1 cellular context compared by ENCODE assay signal in the genomic region with DNA sequence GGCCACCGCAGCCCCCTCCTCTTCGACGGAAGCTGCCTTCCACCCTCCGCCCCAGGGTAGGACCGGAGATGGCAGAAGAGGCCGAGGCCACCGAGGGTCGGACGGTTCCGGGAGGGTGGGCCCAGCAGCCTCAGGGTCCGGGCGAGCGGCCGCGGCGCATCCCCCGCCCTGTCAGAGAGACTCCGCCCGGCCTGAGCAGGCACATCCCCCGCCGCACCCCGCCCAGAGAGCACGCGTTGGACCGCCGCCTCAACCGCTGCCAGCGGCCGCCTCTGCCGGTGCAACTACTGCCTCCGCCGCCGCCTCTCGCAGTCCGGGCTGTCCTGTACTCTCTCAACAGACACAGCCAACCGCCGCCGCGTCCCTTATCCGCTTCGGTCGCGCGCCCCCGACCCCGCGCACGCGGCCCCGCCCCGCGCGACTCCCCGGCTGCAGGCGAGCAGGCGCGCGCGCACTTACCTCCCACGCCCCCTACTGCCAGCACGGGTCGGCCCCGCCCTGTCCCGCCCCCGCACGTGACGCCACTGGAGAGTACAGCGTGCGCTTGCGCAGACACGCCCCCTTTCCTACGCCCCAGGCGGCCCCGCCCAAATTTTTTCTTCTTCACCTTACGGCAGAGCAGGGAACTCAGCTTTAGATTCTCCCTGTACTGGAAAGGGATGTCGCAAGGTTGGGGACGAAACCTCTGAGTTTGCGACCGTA.
TF ChIP-seq lines count a peak whose summit lies in the region.

TSS of gene MYO9A (minus strand) at position 453 of the 702 bp plus-strand sequence. CDS start 71,587 bp downstream, outside the sequence.

TF ChIP-seq in HepG2, 621 proteins besides CTCF, POLR2A, EP300 and RAD21 (continued from another document and continues in another):
- no peak for TF ChIP-seq ZNF276 (CRISPR knock-in tag; IDR thresholded peaks at IDR 0.05; ENCODE audit: low read depth)
- TF ChIP-seq, protein P1, sequence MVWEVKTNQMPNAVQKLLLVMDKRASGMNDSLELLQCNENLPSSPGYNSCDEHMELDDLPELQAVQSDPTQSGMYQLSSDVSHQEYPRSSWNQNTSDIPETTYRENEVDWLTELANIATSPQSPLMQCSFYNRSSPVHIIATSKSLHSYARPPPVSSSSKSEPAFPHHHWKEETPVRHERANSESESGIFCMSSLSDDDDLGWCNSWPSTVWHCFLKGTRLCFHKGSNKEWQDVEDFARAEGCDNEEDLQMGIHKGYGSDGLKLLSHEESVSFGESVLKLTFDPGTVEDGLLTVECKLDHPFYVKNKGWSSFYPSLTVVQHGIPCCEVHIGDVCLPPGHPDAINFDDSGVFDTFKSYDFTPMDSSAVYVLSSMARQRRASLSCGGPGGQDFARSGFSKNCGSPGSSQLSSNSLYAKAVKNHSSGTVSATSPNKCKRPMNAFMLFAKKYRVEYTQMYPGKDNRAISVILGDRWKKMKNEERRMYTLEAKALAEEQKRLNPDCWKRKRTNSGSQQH (CRISPR knock-in tag; IDR thresholded peaks at IDR 0.05; ENCODE audit: low read depth) = 0 out of 2 replicates have a peak, but pooled peaks have one; percentile 56
- TF ChIP-seq, protein P2, sequence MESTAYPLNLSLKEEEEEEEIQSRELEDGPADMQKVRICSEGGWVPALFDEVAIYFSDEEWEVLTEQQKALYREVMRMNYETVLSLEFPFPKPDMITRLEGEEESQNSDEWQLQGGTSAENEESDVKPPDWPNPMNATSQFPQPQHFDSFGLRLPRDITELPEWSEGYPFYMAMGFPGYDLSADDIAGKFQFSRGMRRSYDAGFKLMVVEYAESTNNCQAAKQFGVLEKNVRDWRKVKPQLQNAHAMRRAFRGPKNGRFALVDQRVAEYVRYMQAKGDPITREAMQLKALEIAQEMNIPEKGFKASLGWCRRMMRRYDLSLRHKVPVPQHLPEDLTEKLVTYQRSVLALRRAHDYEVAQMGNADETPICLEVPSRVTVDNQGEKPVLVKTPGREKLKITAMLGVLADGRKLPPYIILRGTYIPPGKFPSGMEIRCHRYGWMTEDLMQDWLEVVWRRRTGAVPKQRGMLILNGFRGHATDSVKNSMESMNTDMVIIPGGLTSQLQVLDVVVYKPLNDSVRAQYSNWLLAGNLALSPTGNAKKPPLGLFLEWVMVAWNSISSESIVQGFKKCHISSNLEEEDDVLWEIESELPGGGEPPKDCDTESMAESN (CRISPR knock-in tag; conservative IDR thresholded peaks at IDR 0.05) = peak; percentile 35; the same call in 1 of the 2 replicates
- TF ChIP-seq TCF12 (IDR thresholded peaks at IDR 0.05) = no peak
- peak; percentile 39; the same call in 1 of the 2 replicates for TF ChIP-seq TCF12 (CRISPR knock-in tag; IDR thresholded peaks at IDR 0.05)
- TF ChIP-seq, protein P3, sequence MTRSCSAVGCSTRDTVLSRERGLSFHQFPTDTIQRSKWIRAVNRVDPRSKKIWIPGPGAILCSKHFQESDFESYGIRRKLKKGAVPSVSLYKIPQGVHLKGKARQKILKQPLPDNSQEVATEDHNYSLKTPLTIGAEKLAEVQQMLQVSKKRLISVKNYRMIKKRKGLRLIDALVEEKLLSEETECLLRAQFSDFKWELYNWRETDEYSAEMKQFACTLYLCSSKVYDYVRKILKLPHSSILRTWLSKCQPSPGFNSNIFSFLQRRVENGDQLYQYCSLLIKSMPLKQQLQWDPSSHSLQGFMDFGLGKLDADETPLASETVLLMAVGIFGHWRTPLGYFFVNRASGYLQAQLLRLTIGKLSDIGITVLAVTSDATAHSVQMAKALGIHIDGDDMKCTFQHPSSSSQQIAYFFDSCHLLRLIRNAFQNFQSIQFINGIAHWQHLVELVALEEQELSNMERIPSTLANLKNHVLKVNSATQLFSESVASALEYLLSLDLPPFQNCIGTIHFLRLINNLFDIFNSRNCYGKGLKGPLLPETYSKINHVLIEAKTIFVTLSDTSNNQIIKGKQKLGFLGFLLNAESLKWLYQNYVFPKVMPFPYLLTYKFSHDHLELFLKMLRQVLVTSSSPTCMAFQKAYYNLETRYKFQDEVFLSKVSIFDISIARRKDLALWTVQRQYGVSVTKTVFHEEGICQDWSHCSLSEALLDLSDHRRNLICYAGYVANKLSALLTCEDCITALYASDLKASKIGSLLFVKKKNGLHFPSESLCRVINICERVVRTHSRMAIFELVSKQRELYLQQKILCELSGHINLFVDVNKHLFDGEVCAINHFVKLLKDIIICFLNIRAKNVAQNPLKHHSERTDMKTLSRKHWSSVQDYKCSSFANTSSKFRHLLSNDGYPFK (CRISPR knock-in tag; IDR thresholded peaks at IDR 0.05; ENCODE audit: borderline replicate concordance) = no peak
- TF ChIP-seq ZNF124 (CRISPR knock-in tag; IDR thresholded peaks at IDR 0.05) = 0 out of 2 replicates have a peak, but pooled peaks have one; percentile 24
- no peak for TF ChIP-seq ZFP91 (CRISPR knock-in tag; IDR thresholded peaks at IDR 0.05; ENCODE audit: borderline replicate concordance)
- no peak; the same call in 1 of the 2 replicates for TF ChIP-seq EED (CRISPR knock-in tag; IDR thresholded peaks at IDR 0.05)
- no peak for TF ChIP-seq HNF4A (CRISPR knock-in tag; IDR thresholded peaks at IDR 0.05)
- no peak for TF ChIP-seq GATA4 (IDR thresholded peaks at IDR 0.05; ENCODE audit: borderline replicate concordance, low read depth)
- TF ChIP-seq ZNF569 (CRISPR knock-in tag; IDR thresholded peaks at IDR 0.05; ENCODE audit: borderline replicate concordance) = no peak
- no peak for TF ChIP-seq FOSL1 (CRISPR knock-in tag; IDR thresholded peaks at IDR 0.05; ENCODE audit: borderline replicate concordance)
- no peak for TF ChIP-seq SATB2 (CRISPR knock-in tag; IDR thresholded peaks at IDR 0.05)
- TF ChIP-seq E2F1 (CRISPR knock-in tag; IDR thresholded peaks at IDR 0.05) = 0 out of 2 replicates have a peak, but pooled peaks have one; percentile 42
- TF ChIP-seq, protein P4, sequence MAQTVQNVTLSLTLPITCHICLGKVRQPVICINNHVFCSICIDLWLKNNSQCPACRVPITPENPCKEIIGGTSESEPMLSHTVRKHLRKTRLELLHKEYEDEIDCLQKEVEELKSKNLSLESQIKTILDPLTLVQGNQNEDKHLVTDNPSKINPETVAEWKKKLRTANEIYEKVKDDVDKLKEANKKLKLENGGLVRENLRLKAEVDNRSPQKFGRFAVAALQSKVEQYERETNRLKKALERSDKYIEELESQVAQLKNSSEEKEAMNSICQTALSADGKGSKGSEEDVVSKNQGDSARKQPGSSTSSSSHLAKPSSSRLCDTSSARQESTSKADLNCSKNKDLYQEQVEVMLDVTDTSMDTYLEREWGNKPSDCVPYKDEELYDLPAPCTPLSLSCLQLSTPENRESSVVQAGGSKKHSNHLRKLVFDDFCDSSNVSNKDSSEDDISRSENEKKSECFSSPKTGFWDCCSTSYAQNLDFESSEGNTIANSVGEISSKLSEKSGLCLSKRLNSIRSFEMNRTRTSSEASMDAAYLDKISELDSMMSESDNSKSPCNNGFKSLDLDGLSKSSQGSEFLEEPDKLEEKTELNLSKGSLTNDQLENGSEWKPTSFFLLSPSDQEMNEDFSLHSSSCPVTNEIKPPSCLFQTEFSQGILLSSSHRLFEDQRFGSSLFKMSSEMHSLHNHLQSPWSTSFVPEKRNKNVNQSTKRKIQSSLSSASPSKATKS (CRISPR knock-in tag; IDR thresholded peaks at IDR 0.05) = no peak
- no peak for TF ChIP-seq PHB2 (IDR thresholded peaks at IDR 0.05; ENCODE audit: partially characterized antibody)
- no peak for TF ChIP-seq MYNN (CRISPR knock-in tag; IDR thresholded peaks at IDR 0.05; ENCODE audit: low read depth)
- no peak for TF ChIP-seq SOX6 (IDR thresholded peaks at IDR 0.05)
- peak; percentile 2; the same call in 1 of the 2 replicates for TF ChIP-seq SOX6 (CRISPR knock-in tag; IDR thresholded peaks at IDR 0.05)
- no peak for TF ChIP-seq SMARCC2 (IDR thresholded peaks at IDR 0.05)
- no peak; the same call in 1 of the 2 replicates for TF ChIP-seq SRY (CRISPR knock-in tag; IDR thresholded peaks at IDR 0.05)
- TF ChIP-seq ZNF850 (CRISPR knock-in tag; conservative IDR thresholded peaks at IDR 0.05) = 0 out of 2 replicates have a peak, but pooled peaks have one; percentile 45
- TF ChIP-seq, protein P5, sequence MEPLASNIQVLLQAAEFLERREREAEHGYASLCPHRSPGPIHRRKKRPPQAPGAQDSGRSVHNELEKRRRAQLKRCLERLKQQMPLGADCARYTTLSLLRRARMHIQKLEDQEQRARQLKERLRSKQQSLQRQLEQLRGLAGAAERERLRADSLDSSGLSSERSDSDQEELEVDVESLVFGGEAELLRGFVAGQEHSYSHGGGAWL (CRISPR knock-in tag; IDR thresholded peaks at IDR 0.05) = no peak; the same call in none of the 2 replicates
- peak; percentile 76; the same call in 1 of the 2 replicates for TF ChIP-seq SMAD1 (CRISPR knock-in tag; IDR thresholded peaks at IDR 0.05; ENCODE audit: borderline replicate concordance, low read depth)
- no peak for TF ChIP-seq ZNF775 (CRISPR knock-in tag; IDR thresholded peaks at IDR 0.05; ENCODE audit: borderline replicate concordance)
- no peak; the same call in 1 of the 2 replicates for TF ChIP-seq PAX8 (CRISPR knock-in tag; IDR thresholded peaks at IDR 0.05; ENCODE audit: borderline replicate concordance)
- TF ChIP-seq, protein P6, sequence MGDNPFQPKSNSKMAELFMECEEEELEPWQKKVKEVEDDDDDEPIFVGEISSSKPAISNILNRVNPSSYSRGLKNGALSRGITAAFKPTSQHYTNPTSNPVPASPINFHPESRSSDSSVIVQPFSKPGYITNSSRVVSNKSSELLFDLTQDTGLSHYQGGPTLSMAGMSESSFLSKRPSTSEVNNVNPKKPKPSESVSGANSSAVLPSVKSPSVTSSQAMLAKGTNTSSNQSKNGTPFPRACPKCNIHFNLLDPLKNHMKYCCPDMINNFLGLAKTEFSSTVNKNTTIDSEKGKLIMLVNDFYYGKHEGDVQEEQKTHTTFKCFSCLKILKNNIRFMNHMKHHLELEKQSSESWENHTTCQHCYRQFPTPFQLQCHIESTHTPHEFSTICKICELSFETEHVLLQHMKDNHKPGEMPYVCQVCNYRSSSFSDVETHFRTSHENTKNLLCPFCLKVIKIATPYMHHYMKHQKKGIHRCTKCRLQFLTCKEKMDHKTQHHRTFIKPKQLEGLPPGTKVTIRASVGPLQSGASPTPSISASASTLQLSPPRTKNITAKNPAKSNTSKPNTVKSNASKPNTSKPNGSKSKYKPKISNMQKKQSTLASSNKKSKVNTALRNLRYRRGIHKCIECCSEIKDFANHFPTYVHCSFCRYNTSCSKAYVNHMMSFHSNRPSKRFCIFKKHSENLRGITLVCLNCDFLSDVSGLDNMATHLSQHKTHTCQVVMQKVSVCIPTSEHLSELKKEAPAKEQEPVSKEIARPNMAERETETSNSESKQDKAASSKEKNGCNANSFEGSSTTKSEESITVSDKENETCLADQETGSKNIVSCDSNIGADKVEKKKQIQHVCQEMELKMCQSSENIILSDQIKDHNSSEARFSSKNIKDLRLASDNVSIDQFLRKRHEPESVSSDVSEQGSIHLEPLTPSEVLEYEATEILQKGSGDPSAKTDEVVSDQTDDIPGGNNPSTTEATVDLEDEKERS (CRISPR knock-in tag; IDR thresholded peaks at IDR 0.05) = no peak
- TF ChIP-seq ZNF33B (CRISPR knock-in tag; IDR thresholded peaks at IDR 0.05) = no peak
- no peak for TF ChIP-seq ZNF567 (CRISPR knock-in tag; IDR thresholded peaks at IDR 0.05; ENCODE audit: borderline replicate concordance)
- no peak for TF ChIP-seq ARNT (IDR thresholded peaks at IDR 0.05)
- TF ChIP-seq NFIC (IDR thresholded peaks at IDR 0.05; ENCODE audit: low read length) = no peak
- TF ChIP-seq, protein P7, sequence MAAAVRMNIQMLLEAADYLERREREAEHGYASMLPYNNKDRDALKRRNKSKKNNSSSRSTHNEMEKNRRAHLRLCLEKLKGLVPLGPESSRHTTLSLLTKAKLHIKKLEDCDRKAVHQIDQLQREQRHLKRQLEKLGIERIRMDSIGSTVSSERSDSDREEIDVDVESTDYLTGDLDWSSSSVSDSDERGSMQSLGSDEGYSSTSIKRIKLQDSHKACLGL (CRISPR knock-in tag; IDR thresholded peaks at IDR 0.05) = peak; percentile 83; the same call in 1 of the 2 replicates
- no peak for TF ChIP-seq ZNF83 (CRISPR knock-in tag; IDR thresholded peaks at IDR 0.05; ENCODE audit: borderline replicate concordance)
- no peak for TF ChIP-seq ZNF24 (IDR thresholded peaks at IDR 0.05)
- TF ChIP-seq RELA (CRISPR knock-in tag; IDR thresholded peaks at IDR 0.05) = 0 out of 2 replicates have a peak, but pooled peaks have one; percentile 24
- no peak for TF ChIP-seq POLR2AphosphoS5 (IDR thresholded peaks at IDR 0.05; ENCODE audit: low read depth, low read length)
- no peak for TF ChIP-seq SRF (IDR thresholded peaks at IDR 0.05; ENCODE audit: low read depth, low read length)
- no peak for TF ChIP-seq ZNF510 (CRISPR knock-in tag; IDR thresholded peaks at IDR 0.05; ENCODE audit: low read depth)
- TF ChIP-seq, protein P8, sequence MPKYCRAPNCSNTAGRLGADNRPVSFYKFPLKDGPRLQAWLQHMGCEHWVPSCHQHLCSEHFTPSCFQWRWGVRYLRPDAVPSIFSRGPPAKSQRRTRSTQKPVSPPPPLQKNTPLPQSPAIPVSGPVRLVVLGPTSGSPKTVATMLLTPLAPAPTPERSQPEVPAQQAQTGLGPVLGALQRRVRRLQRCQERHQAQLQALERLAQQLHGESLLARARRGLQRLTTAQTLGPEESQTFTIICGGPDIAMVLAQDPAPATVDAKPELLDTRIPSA (CRISPR knock-in tag; IDR thresholded peaks at IDR 0.05; ENCODE audit: borderline replicate concordance) = no peak
